In the genomic region with DNA sequence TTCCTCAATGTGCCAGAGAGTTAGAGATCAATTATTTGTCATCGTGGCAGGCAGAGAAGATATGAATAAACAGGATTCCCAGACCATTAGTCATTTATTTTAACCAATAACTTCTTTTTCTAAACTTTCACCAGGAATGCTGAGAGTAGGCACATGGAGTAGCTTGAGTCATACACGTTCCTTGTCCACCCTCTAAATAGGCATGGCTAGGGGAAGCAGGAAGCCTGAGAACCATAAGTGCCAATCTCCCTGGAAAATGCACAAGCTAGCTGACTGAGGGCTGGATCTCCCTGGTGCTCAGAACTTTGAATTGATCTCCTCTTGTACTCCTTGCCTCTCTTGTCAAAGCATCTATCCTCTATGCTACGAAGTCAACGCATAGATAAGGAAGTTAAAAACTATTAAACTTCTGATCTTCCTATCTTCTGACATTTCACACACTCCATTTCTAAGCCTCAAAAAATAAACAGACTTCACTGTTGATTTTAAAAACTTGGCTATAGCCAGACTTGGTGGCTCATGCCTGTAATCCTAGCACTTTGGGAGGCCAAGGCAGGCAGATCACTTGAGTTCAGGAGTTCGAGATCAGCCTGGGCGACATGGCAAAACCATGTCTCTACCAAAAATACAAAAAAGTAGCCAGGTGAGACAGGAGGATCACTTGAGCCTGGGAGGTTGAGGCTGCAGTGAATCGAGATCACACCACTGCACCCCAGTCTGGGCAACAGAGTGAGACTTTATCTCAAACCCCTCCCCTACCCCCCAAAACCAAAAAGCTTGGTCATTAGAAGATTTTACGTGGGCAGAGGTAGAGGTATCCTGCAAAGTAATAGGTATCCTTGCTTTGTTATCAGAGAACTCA, we compare ENCODE assay signal across 10 cellular contexts. TPM values are rescaled to one million over a fixed set of nuclear protein-coding genes. Genes with fewer than 3 reads are reported as not detected.
A peak's percentile ranks its signal among the peaks of the same experiment; 100 is the strongest.
DNase-seq lines count a peak whose midpoint lies in the region; ATAC-seq and TF ChIP-seq lines count a peak whose summit lies in the region.
"Had no signal": no experiment of that assay in that cellular context is flagged by ENCODE, and none has a peak within 500 bp of the region (broad histone marks: within the 10 kb centered on the region; RNA-seq: fewer than 3 reads in every experiment).

No MANE protein-coding gene starts in this region.

- BruUV-seq in A673 (replicated peaks; lab: Mats Ljungman, UMichigan) = no TSS peak
- TSS peak; percentile 48 for BruUV-seq in mammary epithelial cell (replicated peaks; lab: Mats Ljungman, UMichigan)

- no peaks in the 10 kb centered on the region for H3K79me2 ChIP-seq in mammary epithelial cell (ENCODE audit: insufficient read depth, low read length)

- intact Hi-C loops in A673 (cut with micrococcal nuclease; ENCODE audit: unreplicated experiment) (no loop called here), mammary epithelial cell (cut with micrococcal nuclease) (loop anchor here (1.0 kb wide), 1 partner anchor 522 kb away; no protein-coding TSS in a partner anchor), lower lobe of right lung (cut with DNase I) (no loop called here)

- CTCF ChIA-PET in A673 (lab: Charles Lee) = no interaction called here
- CTCF ChIA-PET in mammary epithelial cell (lab: Charles Lee; ENCODE audit: low non-redundant PET) = interaction anchor here (0.6 kb wide), 1 partner anchor 1678 kb away, joined by 3 read pairs; no protein-coding TSS in a partner anchor

- H4K20me1 ChIP-seq in mammary epithelial cell (ENCODE audit: insufficient read depth, low read length) = no peaks in the 10 kb centered on the region

- in situ Hi-C loops in mammary epithelial cell (cut with MboI; ENCODE audit: low sequenced_read_pairs in 2 of 2) (loop anchor here in 1 of 2 donors (25.0 kb wide), 1 partner anchor 245 kb away; the partner anchor contains the start of gene HIVEP1), KBM-7 (cut with MboI; ENCODE audit: low pct_unique_long_range_greater_than_20kb, low sequenced_read_pairs) (no loop called here)

- POLR2A ChIA-PET in A673 (lab: Charles Lee; ENCODE audit: low non-redundant PET) = no interaction called here

- TF ChIP-seq CTCF in A673 (conservative IDR thresholded peaks at IDR 0.05; ENCODE audit: low read depth, low read length) (no peak), mammary epithelial cell (conservative IDR thresholded peaks at IDR 0.05 in 1 of 2, IDR thresholded peaks at IDR 0.05 in 1 of 2; ENCODE audit: extremely low read depth in 1 of 2, insufficient read depth in 1 of 2, low read depth in 1 of 2, low read length in 2 of 2) (no peak), lower lobe of right lung (IDR thresholded peaks at IDR 0.05) (no peak)

- peak overlapping the region; percentile 47 for H3K4me2 ChIP-seq in mammary epithelial cell (ENCODE audit: insufficient read depth, low read depth, low read length)

- WGBS in mammary epithelial cell (ENCODE audit: low coverage, missing lambda C conversion rate) = 64% methylated on average over 8 of the region's 8 CpGs

- dilution Hi-C loops in mammary epithelial cell (cut with HindIII; ENCODE audit: low sequenced_read_pairs) = loop anchor here (5.0 kb wide), 2 partner anchors 45 to 245 kb away; partner anchors contain the start of gene HIVEP1

- DNase-seq in A673 (ENCODE audit: low spot score) (peak; percentile 40), HT1080 (ENCODE audit: low read depth) (peak; percentile 97), mammary epithelial cell (peak; percentile 95), lower lobe of right lung (no peak), KBM-7 (no peak)
- DNase-seq: CD4-positive, alpha-beta memory T cell; NCI-H69 had no signal

- peak overlapping the region; percentile 46 for H3K9ac ChIP-seq in mammary epithelial cell (ENCODE audit: insufficient read depth, low read length)

- H3K4me1 ChIP-seq in A673 (ENCODE audit: insufficient read depth, low read length, poor library complexity, severe bottlenecking) (no peaks in the 10 kb centered on the region), mammary epithelial cell (ENCODE audit: insufficient read depth, low read length) (peaks cover 76% of the 10 kb centered on the region), lower lobe of right lung (peaks cover 50% of the 10 kb centered on the region)

- H3K27me3 ChIP-seq in A673 (replicated peaks; ENCODE audit: insufficient read depth, low read depth, low read length, poor library complexity) (no peaks in the 10 kb centered on the region), mammary epithelial cell (ENCODE audit: insufficient read depth, low read length) (no peaks in the 10 kb centered on the region), lower lobe of right lung (ENCODE audit: low read depth) (no peaks in the 10 kb centered on the region)

- H3K4me3 ChIP-seq in A673 (ENCODE audit: low read depth, low read length, poor library complexity, severe bottlenecking) (no peak overlapping the region), mammary epithelial cell (replicated peaks in 1 of 3; ENCODE audit: insufficient read depth in 1 of 3, low read depth in 2 of 3, low read length in 3 of 3) (no peak overlapping the region), lower lobe of right lung (no peak overlapping the region)

- H3K9me3 ChIP-seq in A673 (ENCODE audit: low read depth, low read length, poor library complexity, severe bottlenecking) (no peaks in the 10 kb centered on the region), mammary epithelial cell (replicated peaks; ENCODE audit: insufficient read depth, low read length) (no peaks in the 10 kb centered on the region), lower lobe of right lung (no peaks in the 10 kb centered on the region)

- ATAC-seq in lower lobe of right lung (peak; percentile 41 to 60), HG02973 (IDR thresholded peaks at IDR 0.05; ENCODE audit: unreplicated experiment) (no peak), HG03469 (IDR thresholded peaks at IDR 0.05; ENCODE audit: unreplicated experiment) (no peak), GM19324 (IDR thresholded peaks at IDR 0.05; ENCODE audit: low FRiP score, unreplicated experiment) (no peak)

- no peaks in the 10 kb centered on the region for H3K36me3 ChIP-seq in A673 (ENCODE audit: insufficient read depth, low read length, poor library complexity, severe bottlenecking)
- no peaks in the 10 kb centered on the region for H3K36me3 ChIP-seq in mammary epithelial cell (ENCODE audit: insufficient read depth, low read length)
- no peaks in the 10 kb centered on the region for H3K36me3 ChIP-seq in lower lobe of right lung

- no peak overlapping the region for H3K27ac ChIP-seq in A673 (ENCODE audit: low read depth, low read length, poor library complexity, severe bottlenecking)
- peak overlapping the region; percentile 92 for H3K27ac ChIP-seq in mammary epithelial cell (ENCODE audit: insufficient read depth, low read depth, low read length)
- H3K27ac ChIP-seq in lower lobe of right lung = no peak overlapping the region

- H2AFZ ChIP-seq in mammary epithelial cell (ENCODE audit: low read depth, low read length) = peak overlapping the region; percentile 19

RNA-seq across cellular contexts. Expression of gene ADTRP, which starts 11.8 kb away (rescaled TPM):
- not detected in 2 replicates for total RNA-seq in A673 (2021)
- 6.5 and 11.6 TPM in 2 replicates for total RNA-seq in HT1080 (2014; rRNA removed; shearing (Covaris generic))
- polyA plus RNA-seq in HT1080 (2015; cell fraction: cytosol; rRNA removed) = 11.5 and 12.0 TPM in 2 replicates
- polyA plus RNA-seq in HT1080 (2015; cell fraction: nucleus; rRNA removed) = 14.7 and 21.1 TPM in 2 replicates
- total RNA-seq in mammary epithelial cell = 10 to 100 TPM; 46.6 to 74.0 TPM
- 53.6 TPM for polyA plus RNA-seq in mammary epithelial cell
- 54.0 TPM for polyA minus RNA-seq in mammary epithelial cell
- total RNA-seq in lower lobe of right lung = 42.5 TPM

Comparison
In these comparisons a context has a peak if more than half of its experiments do, and no peak if none do; other contexts are left out.
1. DNase-seq: peak in A673 (single experiment), HT1080 (single experiment) and mammary epithelial cell (single experiment); none in lower lobe of right lung (single experiment) and KBM-7 (single experiment).
2. ATAC-seq: peak in lower lobe of right lung (2 of 2); none in HG02973 (single experiment), HG03469 (single experiment) and GM19324 (single experiment).